In genomic region chr14:102075155-102075554, GRCh38 we compare ENCODE assay signal across 20 cellular contexts. TPM values are rescaled to one million over a fixed set of nuclear protein-coding genes. Genes with fewer than 3 reads are reported as not detected.
DNase-seq lines count a peak whose midpoint lies in the region; ATAC-seq, FAIRE-seq and TF ChIP-seq lines count a peak whose summit lies in the region.
"Had no signal": no experiment of that assay in that cellular context is flagged by ENCODE, and none has a peak within 500 bp of the region (broad histone marks: within the 10 kb centered on the region; RNA-seq: fewer than 3 reads in every experiment).

No MANE protein-coding gene starts in this region.

- no peaks in the 10 kb centered on the region for H3K9me2 ChIP-seq in Karpas-422 (replicated peaks; ENCODE audit: insufficient read depth, low read length)

- DNase-seq in Right ventricle myocardium superior = peak; percentile 13
- DNase-seq in heart left ventricle = no peak
- DNase-seq in Karpas-422 = peak; percentile 74
- DNase-seq in kidney = peak; percentile 7
- no peak for DNase-seq in prostate gland (ENCODE audit: low spot score)
- DNase-seq: CD4-positive, CD25-positive, alpha-beta regulatory T cell; CD8-positive, alpha-beta memory T cell; COR-L47; DMS 273 treated with DMSO at 0.1 percent for 48 hours; DMS53; DND-41; EL; HCEC 1CT had no signal

- H3K4me3 ChIP-seq in heart left ventricle = no peak overlapping the region
- H3K4me3 ChIP-seq in Karpas-422 (ENCODE audit: low read length) = no peak overlapping the region
- no peak overlapping the region for H3K4me3 ChIP-seq in kidney (ENCODE audit: low read length in 2 of 2)
- H3K4me3 ChIP-seq in prostate gland = no peak overlapping the region
- H3K4me3 ChIP-seq: BLaER1 treated with 17β-estradiol and CSF1 and Interleukin-3, amounts not matched to agents 10 nM and 100 nM; GM23338 had no signal

- H3K4me1 ChIP-seq in heart left ventricle (peaks cover 0 to 12% (median 0%) of the 10 kb centered on the region in 12 donors), Karpas-422 (ENCODE audit: low read length) (no peaks in the 10 kb centered on the region), kidney (ENCODE audit: control insufficient read depth in 1 of 2, insufficient read depth in 1 of 2, low read depth in 1 of 2, low read length in 2 of 2) (no peaks in the 10 kb centered on the region), prostate gland (replicated peaks) (no peaks in the 10 kb centered on the region)

- no peak overlapping the region for H3K4me2 ChIP-seq in Karpas-422 (ENCODE audit: low read depth, low read length, poor library complexity, severe bottlenecking)
- H3K4me2 ChIP-seq: BLaER1 treated with 17β-estradiol and CSF1 and Interleukin-3, amounts not matched to agents 10 nM and 100 nM; GM23338 had no signal

- ATAC-seq in Right ventricle myocardium superior (ENCODE audit: poor library complexity) = no peak
- no peak for ATAC-seq in heart left ventricle
- ATAC-seq in HG02852 (IDR thresholded peaks at IDR 0.05; ENCODE audit: unreplicated experiment) = no peak
- ATAC-seq in GM18517 (IDR thresholded peaks at IDR 0.05; ENCODE audit: unreplicated experiment) = no peak
- ATAC-seq: GM23338 had no signal

- H3K9me3 ChIP-seq in heart left ventricle (no peaks in the 10 kb centered on the region), Karpas-422 (ENCODE audit: low read length) (no peaks in the 10 kb centered on the region), kidney (ENCODE audit: control insufficient read depth in 1 of 2, low read length in 2 of 2) (no peaks in the 10 kb centered on the region), prostate gland (no peaks in the 10 kb centered on the region)
- H3K9me3 ChIP-seq: BLaER1 treated with 17β-estradiol and CSF1 and Interleukin-3, amounts not matched to agents 10 nM and 100 nM had no signal

- H3K27ac ChIP-seq in heart left ventricle (no peak overlapping the region), Karpas-422 (ENCODE audit: low read length) (no peak overlapping the region), kidney (ENCODE audit: low read depth in 2 of 2, low read length in 2 of 2) (no peak overlapping the region), prostate gland (no peak overlapping the region)
- H3K27ac ChIP-seq: BLaER1 treated with 17β-estradiol and CSF1 and Interleukin-3, amounts not matched to agents 10 nM and 100 nM; HL-60 had no signal

- intact Hi-C loops in Right ventricle myocardium superior (cut with DNase I) (no loop called here), heart left ventricle (cut with DNase I) (no loop called here), kidney (cut with DNase I) (no loop called here), prostate gland (cut with DNase I) (no loop called here)

- FAIRE-seq in kidney (lab: Jason Lieb, UNC) = no peak
- FAIRE-seq: GM12891, H54 had no signal

- WGBS in heart left ventricle, 4 donors = 88 to 92% (median 90%) methylated on average over 4 of the region's 4 CpGs
- 91% methylated on average over 4 of the region's 4 CpGs for WGBS in prostate gland

- peaks cover 3% of the 10 kb centered on the region; the same call in 1 of the 2 replicates for H4K20me1 ChIP-seq in Karpas-422 (ENCODE audit: insufficient read depth, low read depth, low read length)

- no peaks in the 10 kb centered on the region for H3K27me3 ChIP-seq in heart left ventricle
- no peaks in the 10 kb centered on the region for H3K27me3 ChIP-seq in Karpas-422 (ENCODE audit: low read length)
- H3K27me3 ChIP-seq in prostate gland (replicated peaks; ENCODE audit: insufficient read depth) = no peaks in the 10 kb centered on the region
- H3K27me3 ChIP-seq: BLaER1 treated with 17β-estradiol and CSF1 and Interleukin-3, amounts not matched to agents 10 nM and 100 nM had no signal

- no peaks in the 10 kb centered on the region for H3K79me2 ChIP-seq in Karpas-422 (ENCODE audit: low read length)

- TF ChIP-seq POLR2A in heart left ventricle (IDR thresholded peaks at IDR 0.05) = no peak
- no peak for TF ChIP-seq POLR2A in prostate gland (IDR thresholded peaks at IDR 0.05)

- H3K9ac ChIP-seq in Karpas-422 (ENCODE audit: low read length) = no peak overlapping the region
- no peak overlapping the region for H3K9ac ChIP-seq in kidney (ENCODE audit: low read length in 2 of 2)
- H3K9ac ChIP-seq: BLaER1 treated with 17β-estradiol and CSF1 and Interleukin-3, amounts not matched to agents 10 nM and 100 nM had no signal

- H3K36me3 ChIP-seq in heart left ventricle (peaks cover 0 to 24% (median 21%) of the 10 kb centered on the region in 9 donors), Karpas-422 (ENCODE audit: insufficient read depth, low read length) (peaks cover 21% of the 10 kb centered on the region), kidney (ENCODE audit: control insufficient read depth in 1 of 2, insufficient read depth in 2 of 2, low read length in 2 of 2) (peaks cover 7 to 11% of the 10 kb centered on the region in 2 donors), prostate gland (peaks cover 0 to 7% of the 10 kb centered on the region in 2 donors)

- no peak overlapping the region for H2AFZ ChIP-seq in Karpas-422 (ENCODE audit: low read length)
- H2AFZ ChIP-seq: GM23338 had no signal

- no peak for TF ChIP-seq CTCF in heart left ventricle (IDR thresholded peaks at IDR 0.05)
- no peak for TF ChIP-seq CTCF in kidney (IDR thresholded peaks at IDR 0.05; ENCODE audit: borderline replicate concordance, extremely low read depth, insufficient read depth)
- no peak for TF ChIP-seq CTCF in prostate gland (IDR thresholded peaks at IDR 0.05)

RNA-seq across cellular contexts. Expression of gene HSP90AA1, which starts 11.7 kb away (rescaled TPM):
- total RNA-seq in Right ventricle myocardium superior (483 TPM), heart left ventricle (100 to 1,000 TPM; 351 to 854 (median 427) TPM), kidney (409 TPM), prostate gland (100 to 1,000 TPM; 423 to 540 TPM)
- polyA plus RNA-seq in heart left ventricle (100 to 1,000 TPM; 377 to 956 TPM), kidney (ENCODE audit: insufficient read depth, low read depth, low replicate concordance) (455 TPM)
- total RNA-seq in Karpas-422 (2014; rRNA removed; shearing (Covaris generic); ENCODE audit: low replicate concordance) = 354 and 505 TPM in 2 replicates

Comparison
In these comparisons a context has a peak if more than half of its experiments do, and no peak if none do; other contexts are left out.
1. DNase-seq: peak in Right ventricle myocardium superior (single experiment), Karpas-422 (single experiment) and kidney (single experiment); none in heart left ventricle (0 of 5) and prostate gland (single experiment).